Comparison of ENCODE assay signal across 21 cellular contexts in the genomic region with DNA sequence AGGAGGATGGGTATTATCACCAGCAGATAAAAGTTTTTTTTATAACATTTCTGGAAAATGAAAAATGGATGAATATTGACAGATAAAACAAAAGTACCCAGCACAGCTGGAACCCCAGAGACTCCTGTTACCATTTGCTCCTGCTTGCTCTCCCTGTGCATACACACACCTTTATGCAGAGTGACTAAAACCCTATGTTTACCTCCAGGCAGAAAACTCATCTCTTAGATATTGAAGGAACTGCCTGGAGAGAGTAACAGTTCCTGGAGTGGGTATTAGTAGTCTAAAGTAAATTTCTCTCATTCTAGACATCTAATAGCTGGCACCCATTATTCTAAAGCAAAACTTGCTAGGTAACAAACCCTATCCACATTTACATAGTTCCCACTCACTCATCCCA.
"Had no signal": no experiment of that assay in that cellular context is flagged by ENCODE, and none has a peak within 500 bp of the region (broad histone marks: within the 10 kb centered on the region; RNA-seq: fewer than 3 reads in every experiment).

No MANE protein-coding gene starts in this region.

- ATAC-seq: activated CD4-positive, alpha-beta T cell treated with anti-CD3 and anti-CD28 coated beads for 36 hours had no signal

- DNase-seq: activated CD4-positive, alpha-beta memory T cell treated with anti-CD3 and anti-CD28 coated beads, Interleukin-2, amount 10 ng/mL, durations not matched to agents 7 days and 5 days; activated CD4-positive, alpha-beta T cell treated with anti-CD3 and anti-CD28 coated beads for 36 hours; activated CD4-positive, alpha-beta T cell treated with anti-CD3 and anti-CD28 coated beads, Interleukin-2, amount 50 U/mL, for 1 hour; activated CD8-positive, alpha-beta memory T cell treated with anti-CD3 and anti-CD28 coated beads, Interleukin-2, amount 50 U/mL, for 48 hours; activated gamma-delta T cell; activated naive CD4-positive, alpha-beta T cell treated with anti-CD3 and anti-CD28 coated beads, Interleukin-2, amount 10 ng/mL, durations not matched to agents 7 days and 5 days; activated T-cell treated with anti-CD3 and anti-CD28 coated beads, Interleukin-2, amount 50 U/mL, for 1 hour; aorta; Kasumi-1; KBM-7; NCI-H1105 treated with DMSO at 0.1 percent for 48 hours; NCI-H1436 treated with DMSO at 0.1 percent for 48 hours; NCI-H187; NCI-H2081; NCI-H446; NCI-H524; PC-9; SIG-M5; T-helper 1 cell; WERI-Rb-1 had no signal

- H2AFZ ChIP-seq: PC-9 had no signal

- H3K4me2 ChIP-seq: PC-9 had no signal

- H3K27ac Mint-ChIP-seq: activated CD4-positive, alpha-beta memory T cell treated with anti-CD3 and anti-CD28 coated beads, Interleukin-2, amount 10 ng/mL, durations not matched to agents 7 days and 5 days; activated CD4-positive, alpha-beta T cell treated with anti-CD3 and anti-CD28 coated beads for 36 hours; activated naive CD4-positive, alpha-beta T cell treated with anti-CD3 and anti-CD28 coated beads, Interleukin-2, amount 10 ng/mL, durations not matched to agents 7 days and 5 days had no signal

- H3K4me3 Mint-ChIP-seq: activated CD4-positive, alpha-beta memory T cell treated with anti-CD3 and anti-CD28 coated beads, Interleukin-2, amount 10 ng/mL, durations not matched to agents 7 days and 5 days; activated CD4-positive, alpha-beta T cell treated with anti-CD3 and anti-CD28 coated beads for 36 hours; activated naive CD4-positive, alpha-beta T cell treated with anti-CD3 and anti-CD28 coated beads, Interleukin-2, amount 10 ng/mL, durations not matched to agents 7 days and 5 days; central memory CD8-positive, alpha-beta T cell had no signal

- H3K27me3 Mint-ChIP-seq: activated CD4-positive, alpha-beta memory T cell treated with anti-CD3 and anti-CD28 coated beads, Interleukin-2, amount 10 ng/mL, durations not matched to agents 7 days and 5 days; activated CD4-positive, alpha-beta T cell treated with anti-CD3 and anti-CD28 coated beads for 36 hours; activated naive CD4-positive, alpha-beta T cell treated with anti-CD3 and anti-CD28 coated beads, Interleukin-2, amount 10 ng/mL, durations not matched to agents 7 days and 5 days; central memory CD8-positive, alpha-beta T cell had no signal

- H3K4me1 Mint-ChIP-seq: central memory CD8-positive, alpha-beta T cell had no signal

- H3K9me3 Mint-ChIP-seq: central memory CD8-positive, alpha-beta T cell had no signal

- H3K4me3 ChIP-seq: PC-9 had no signal

- H3K27ac ChIP-seq: PC-9, WERI-Rb-1 had no signal

- H3K36me3 ChIP-seq: WERI-Rb-1 had no signal
